ENCODE assay signal across 16 cellular contexts in genomic region chr1:112399456-112399855, GRCh38. TPM values are rescaled to one million over a fixed set of nuclear protein-coding genes. Genes with fewer than 3 reads are reported as not detected.
DNase-seq lines count a peak whose midpoint lies in the region; ATAC-seq, FAIRE-seq and TF ChIP-seq lines count a peak whose summit lies in the region.
"Had no signal": no experiment of that assay in that cellular context is flagged by ENCODE, and none has a peak within 500 bp of the region (broad histone marks: within the 10 kb centered on the region; RNA-seq: fewer than 3 reads in every experiment).

No MANE protein-coding gene starts in this region.

- H3K9me3 ChIP-seq in astrocyte (ENCODE audit: insufficient read depth, low read depth, low read length) (no peaks in the 10 kb centered on the region), A673 (ENCODE audit: low read depth, low read length, poor library complexity, severe bottlenecking) (no peaks in the 10 kb centered on the region)
- no peaks in the 10 kb centered on the region for H3K9me3 ChIP-seq in naive thymus-derived CD4-positive, alpha-beta T cell (ENCODE audit: control insufficient read depth in 2 of 3, low read length in 3 of 3)
- H3K9me3 ChIP-seq: spleen had no signal

- H2AFZ ChIP-seq in astrocyte (ENCODE audit: low read depth, low read length): no peak overlapping the region
- H2AFZ ChIP-seq: neural progenitor cell had no signal

- peaks cover 5% of the 10 kb centered on the region for H3K36me3 Mint-ChIP-seq in astrocyte (ENCODE audit: low read depth, unreplicated experiment)
- H3K36me3 Mint-ChIP-seq in memory B cell: no peaks in the 10 kb centered on the region
- no peaks in the 10 kb centered on the region for H3K36me3 Mint-ChIP-seq in naive thymus-derived CD4-positive, alpha-beta T cell

- H3K27ac Mint-ChIP-seq in astrocyte (ENCODE audit: unreplicated experiment) (peak overlapping the region; percentile 10), memory B cell (peak overlapping the region; percentile 20)
- peak overlapping the region in 1 of 9 donors; percentile 1 for H3K27ac Mint-ChIP-seq in naive thymus-derived CD4-positive, alpha-beta T cell
- H3K27ac Mint-ChIP-seq: activated CD4-positive, alpha-beta T cell treated with anti-CD3 and anti-CD28 coated beads, Interleukin-2, amount 10 ng/mL, durations not matched to agents 24 days and 14 days; neural progenitor cell had no signal

- POLR2A ChIA-PET in GM10248 (lab: Yijun Ruan, JAX): no interaction called here
- POLR2A ChIA-PET in naive thymus-derived CD4-positive, alpha-beta T cell (lab: Charles Lee): no interaction called here
- POLR2A ChIA-PET in A673 (lab: Charles Lee; ENCODE audit: low non-redundant PET): no interaction called here

- BruUV-seq in A673 (replicated peaks; lab: Mats Ljungman, UMichigan): no TSS peak

- H3K9ac ChIP-seq in astrocyte (ENCODE audit: low read length): no peak overlapping the region
- H3K9ac ChIP-seq: neural progenitor cell had no signal

- ATAC-seq in HG03354 (IDR thresholded peaks at IDR 0.05; ENCODE audit: poor library complexity, severe bottlenecking, unreplicated experiment): peak; percentile 38
- peak; percentile 65 for ATAC-seq in memory B cell (ENCODE audit: low read depth)
- no peak for ATAC-seq in GM21381 (IDR thresholded peaks at IDR 0.05; ENCODE audit: unreplicated experiment)
- no peak for ATAC-seq in naive thymus-derived CD4-positive, alpha-beta T cell

- DNase-seq in GM10248 (ENCODE audit: extremely low spot score) (peak; percentile 52), astrocyte (ENCODE audit: low read depth) (no peak), memory B cell (ENCODE audit: low spot score in 2 of 2) (no peak), A673 (ENCODE audit: low spot score) (no peak)
- no peak for DNase-seq in stimulated activated CD4-positive, alpha-beta T cell treated with anti-CD3 and anti-CD28 coated beads, Interleukin-4, amount 100 ng/mL, for 1 hour
- DNase-seq in naive thymus-derived CD4-positive, alpha-beta T cell: no peak
- DNase-seq: activated CD4-positive, alpha-beta T cell treated with anti-CD3 and anti-CD28 coated beads, Interleukin-2, amount 10 ng/mL, durations not matched to agents 24 days and 14 days; amniotic stem cell; NCI-H1417 treated with DMSO at 0.1 percent for 48 hours; NCI-H2171; spleen; T-helper 9 cell had no signal

- H3K4me3 ChIP-seq in astrocyte (ENCODE audit: insufficient read depth, low read depth, low read length) (no peak overlapping the region), A673 (ENCODE audit: low read depth, low read length, poor library complexity, severe bottlenecking) (no peak overlapping the region)
- no peak overlapping the region for H3K4me3 ChIP-seq in naive thymus-derived CD4-positive, alpha-beta T cell (ENCODE audit: low read length)
- H3K4me3 ChIP-seq: neural progenitor cell had no signal

- peaks cover 2% of the 10 kb centered on the region for H3K36me3 ChIP-seq in astrocyte (ENCODE audit: insufficient read depth, low read length)
- no peaks in the 10 kb centered on the region for H3K36me3 ChIP-seq in naive thymus-derived CD4-positive, alpha-beta T cell (ENCODE audit: control insufficient read depth in 2 of 3, insufficient read depth in 3 of 3, low read length in 3 of 3)
- H3K36me3 ChIP-seq in A673 (ENCODE audit: insufficient read depth, low read length, poor library complexity, severe bottlenecking): no peaks in the 10 kb centered on the region
- H3K36me3 ChIP-seq: neural progenitor cell, spleen had no signal

- intact Hi-C loops in naive thymus-derived CD4-positive, alpha-beta T cell (cut with micrococcal nuclease): loop anchor here (5.0 to 10.0 kb wide), 5 partner anchors 275 to 1535 kb away; partner anchors contain the start of genes SLC16A1 (in 2 of the 2), LRIG2 (in 1 of the 2), MAGI3 (in 1 of the 2) and MOV10 (in 1 of the 2)
- intact Hi-C loops in A673 (cut with micrococcal nuclease; ENCODE audit: unreplicated experiment): no loop called here

- no peak overlapping the region for H3K27ac ChIP-seq in astrocyte (ENCODE audit: low read depth, low read length)
- no peak overlapping the region for H3K27ac ChIP-seq in naive thymus-derived CD4-positive, alpha-beta T cell (ENCODE audit: low read depth, low read length)
- H3K27ac ChIP-seq in A673 (ENCODE audit: low read depth, low read length, poor library complexity, severe bottlenecking): no peak overlapping the region
- H3K27ac ChIP-seq: neural progenitor cell had no signal

- CTCF ChIA-PET in GM10248 (lab: Yijun Ruan, JAX) (interaction anchor here (1.0 to 1.5 kb wide), 3 partner anchors 9 to 673 kb away, joined by 3 to 4 read pairs (median 3); partner anchors contain the start of genes LRIG2 and PPM1J), A673 (lab: Charles Lee) (no interaction called here)
- CTCF ChIA-PET in naive thymus-derived CD4-positive, alpha-beta T cell (lab: Charles Lee): no interaction called here

- peaks cover 75% of the 10 kb centered on the region for H3K79me2 ChIP-seq in astrocyte (ENCODE audit: insufficient read depth, low read length)

- no peak overlapping the region for H3K4me2 ChIP-seq in astrocyte (ENCODE audit: low read length)
- H3K4me2 ChIP-seq: neural progenitor cell had no signal

- peaks cover 45% of the 10 kb centered on the region for H3K4me1 ChIP-seq in astrocyte (ENCODE audit: insufficient read depth, low read length)
- peaks cover 6 to 14% of the 10 kb centered on the region in 2 donors for H3K4me1 ChIP-seq in naive thymus-derived CD4-positive, alpha-beta T cell (ENCODE audit: control insufficient read depth in 2 of 2, insufficient read depth in 2 of 2, low read length in 2 of 2)
- peaks cover 46% of the 10 kb centered on the region for H3K4me1 ChIP-seq in A673 (ENCODE audit: insufficient read depth, low read length, poor library complexity, severe bottlenecking)

- FAIRE-seq in astrocyte (lab: Jason Lieb, UNC): no peak
- FAIRE-seq: RCC 7860 had no signal

- peaks cover 62% of the 10 kb centered on the region for H3K4me1 Mint-ChIP-seq in astrocyte (ENCODE audit: low read depth, unreplicated experiment)
- peaks cover 15% of the 10 kb centered on the region for H3K4me1 Mint-ChIP-seq in memory B cell
- peaks cover 11 to 28% (median 19%) of the 10 kb centered on the region in 7 donors for H3K4me1 Mint-ChIP-seq in naive thymus-derived CD4-positive, alpha-beta T cell

- H3K4me3 Mint-ChIP-seq in astrocyte (ENCODE audit: unreplicated experiment): peak overlapping the region; percentile 100
- no peak overlapping the region for H3K4me3 Mint-ChIP-seq in memory B cell
- no peak overlapping the region for H3K4me3 Mint-ChIP-seq in naive thymus-derived CD4-positive, alpha-beta T cell
- H3K4me3 Mint-ChIP-seq: activated CD4-positive, alpha-beta T cell treated with anti-CD3 and anti-CD28 coated beads, Interleukin-2, amount 10 ng/mL, durations not matched to agents 24 days and 14 days; neural progenitor cell had no signal

- peaks cover 38% of the 10 kb centered on the region for H4K20me1 ChIP-seq in astrocyte (ENCODE audit: insufficient read depth, low read length)

- H3K27me3 Mint-ChIP-seq in astrocyte (ENCODE audit: low read depth, unreplicated experiment) (no peaks in the 10 kb centered on the region), memory B cell (no peaks in the 10 kb centered on the region)
- peaks cover 3 to 13% (median 7%) of the 10 kb centered on the region in 5 donors for H3K27me3 Mint-ChIP-seq in naive thymus-derived CD4-positive, alpha-beta T cell

- TF ChIP-seq CTCF in GM10248 (IDR thresholded peaks at IDR 0.05; ENCODE audit: control extremely low read depth, extremely low read depth, low read depth, missing control alignments) (no peak), astrocyte (IDR thresholded peaks at IDR 0.05; ENCODE audit: insufficient read depth, low read depth, low read length) (no peak), A673 (conservative IDR thresholded peaks at IDR 0.05; ENCODE audit: low read depth, low read length) (no peak)

- H3K27me3 ChIP-seq in astrocyte (ENCODE audit: insufficient read depth, low read length) (no peaks in the 10 kb centered on the region), A673 (replicated peaks; ENCODE audit: insufficient read depth, low read depth, low read length, poor library complexity) (no peaks in the 10 kb centered on the region)
- peaks cover 0 to 3% of the 10 kb centered on the region in 2 donors for H3K27me3 ChIP-seq in naive thymus-derived CD4-positive, alpha-beta T cell (ENCODE audit: control insufficient read depth in 2 of 2, insufficient read depth in 2 of 2, low read length in 2 of 2)
- H3K27me3 ChIP-seq: neural progenitor cell had no signal

- H3K9me3 Mint-ChIP-seq in astrocyte (ENCODE audit: unreplicated experiment) (no peaks in the 10 kb centered on the region), memory B cell (no peaks in the 10 kb centered on the region)
- H3K9me3 Mint-ChIP-seq in naive thymus-derived CD4-positive, alpha-beta T cell: no peaks in the 10 kb centered on the region
- H3K9me3 Mint-ChIP-seq: activated CD4-positive, alpha-beta T cell treated with anti-CD3 and anti-CD28 coated beads, Interleukin-2, amount 10 ng/mL, durations not matched to agents 24 days and 14 days; neural progenitor cell had no signal

RNA-seq across cellular contexts. Expression of gene CTTNBP2NL, which starts 3.4 kb away (rescaled TPM):
- total RNA-seq in astrocyte: 83.0 and 91.9 TPM in 2 replicates
- 1 to 10 TPM in 2 of 5 experiments, under 1 TPM in 3; 0.32 to 1.8 (median 0.90) TPM for total RNA-seq in naive thymus-derived CD4-positive, alpha-beta T cell
- polyA plus RNA-seq in naive thymus-derived CD4-positive, alpha-beta T cell: not detected
- 28.1 and 32.7 TPM in 2 replicates for total RNA-seq in A673 (2021)

Comparison
In these comparisons a context has a peak if more than half of its experiments do, and no peak if none do; other contexts are left out.
1. ATAC-seq: peak in HG03354 (single experiment) and memory B cell (single experiment); none in GM21381 (single experiment) and naive thymus-derived CD4-positive, alpha-beta T cell (single experiment).
2. RNA of gene CTTNBP2NL, which starts 3.4 kb away (total RNA-seq): 83.0 to 91.9 TPM in astrocyte and 28.1 to 32.7 TPM in A673; 0.32 to 1.8 TPM in naive thymus-derived CD4-positive, alpha-beta T cell; every median in the first group is over 10 times any median in the second.